10 cellular contexts compared by ENCODE assay signal in the genomic region with DNA sequence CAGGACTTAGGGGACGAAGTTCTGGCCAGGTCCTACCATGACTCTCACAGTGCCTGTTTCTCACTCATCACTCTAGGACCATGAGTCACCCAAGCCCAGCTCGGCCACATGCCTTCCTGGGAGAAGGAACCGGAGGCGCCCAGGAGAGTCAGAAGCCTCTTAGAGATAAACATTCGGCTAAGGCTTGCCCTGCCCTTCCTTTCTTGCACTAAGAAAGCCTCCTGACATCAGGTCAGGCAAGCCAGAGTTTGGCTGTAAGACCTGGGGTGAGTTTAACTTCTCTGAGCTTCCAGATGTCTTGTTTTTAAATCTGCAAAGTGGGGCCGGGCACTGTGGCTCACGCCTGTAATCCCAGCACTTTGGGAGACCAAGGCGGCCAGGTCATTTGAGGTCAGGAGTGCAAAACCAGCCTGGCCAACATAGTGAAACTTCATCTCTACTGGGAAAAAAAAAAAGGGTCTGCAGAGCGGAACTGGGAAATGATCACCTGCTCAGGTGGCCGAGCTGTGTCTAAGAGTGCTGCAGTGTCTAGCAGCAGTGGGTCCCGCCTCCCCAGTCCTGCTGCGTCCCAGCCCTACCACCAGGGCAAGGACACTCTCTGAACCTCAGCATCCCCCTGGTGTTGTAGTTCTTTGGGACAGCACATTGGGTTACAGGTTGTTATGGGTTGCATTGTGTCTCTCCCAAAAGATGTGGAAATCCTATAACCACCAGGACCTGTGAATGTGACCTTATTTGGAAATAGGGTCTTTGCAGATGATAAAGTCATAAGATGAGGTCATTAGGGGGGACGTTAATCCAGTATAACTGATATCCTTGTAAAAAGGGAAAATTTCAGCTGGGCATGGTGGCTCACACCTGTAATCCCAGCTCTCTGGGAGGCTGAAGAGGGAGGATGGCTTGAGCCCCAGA. TPM values are rescaled to one million over a fixed set of nuclear protein-coding genes. Genes with fewer than 3 reads are reported as not detected.
DNase-seq lines count a peak whose midpoint lies in the region; ATAC-seq and TF ChIP-seq lines count a peak whose summit lies in the region.
"Had no signal": no experiment of that assay in that cellular context is flagged by ENCODE, and none has a peak within 500 bp of the region (broad histone marks: within the 10 kb centered on the region; RNA-seq: fewer than 3 reads in every experiment).

No MANE protein-coding gene starts in this region.

- H3K9me3 Mint-ChIP-seq in activated naive CD8-positive, alpha-beta T cell treated with anti-CD3 and anti-CD28 coated beads, Interleukin-2, amount 10 ng/mL, durations not matched to agents 7 days and 5 days = no peaks in the 10 kb centered on the region
- H3K9me3 Mint-ChIP-seq: IgD-negative memory B cell had no signal

- no peak overlapping the region for H3K27ac Mint-ChIP-seq in activated naive CD8-positive, alpha-beta T cell treated with anti-CD3 and anti-CD28 coated beads, Interleukin-2, amount 10 ng/mL, durations not matched to agents 7 days and 5 days

- POLR2A ChIA-PET in HEK293 (lab: Yijun Ruan, JAX) = interaction anchor here (0.7 kb wide), 1 partner anchor 26 kb away, joined by 3 read pairs; no protein-coding TSS in a partner anchor
- POLR2A ChIA-PET in activated naive CD8-positive, alpha-beta T cell treated with anti-CD3 and anti-CD28 coated beads, Interleukin-2, amount 10 ng/mL, durations not matched to agents 7 days and 5 days (lab: Charles Lee) = interaction anchor here (1.0 kb wide), 1 partner anchor 15 kb away, joined by 4 read pairs; no protein-coding TSS in a partner anchor

- peaks cover 24% of the 10 kb centered on the region for H3K4me1 Mint-ChIP-seq in activated naive CD8-positive, alpha-beta T cell treated with anti-CD3 and anti-CD28 coated beads, Interleukin-2, amount 10 ng/mL, durations not matched to agents 7 days and 5 days

- H3K4me3 Mint-ChIP-seq in activated naive CD8-positive, alpha-beta T cell treated with anti-CD3 and anti-CD28 coated beads, Interleukin-2, amount 10 ng/mL, durations not matched to agents 7 days and 5 days = peak overlapping the region; percentile 35

- no peak for ATAC-seq in activated naive CD8-positive, alpha-beta T cell treated with anti-CD3 and anti-CD28 coated beads, Interleukin-2, amount 10 ng/mL, durations not matched to agents 7 days and 5 days (ENCODE audit: low read depth)
- ATAC-seq in GM21723 (IDR thresholded peaks at IDR 0.05; ENCODE audit: unreplicated experiment) (no peak), GM18519 (IDR thresholded peaks at IDR 0.05; ENCODE audit: low FRiP score, unreplicated experiment) (no peak), left lobe of liver (no peak)

- CTCF ChIA-PET in HEK293 (lab: Yijun Ruan, JAX) = interaction anchor here (0.7 to 1.2 kb wide), 2 partner anchors 9 to 32 kb away, joined by 3 to 5 read pairs; no protein-coding TSS in a partner anchor

- no peak overlapping the region for H3K27ac ChIP-seq in HEK293 (ENCODE audit: extremely low read depth, low read depth, low read length)

- no peak for TF ChIP-seq CTCF in HEK293 (tag by site-specific recombination; IDR thresholded peaks at IDR 0.05)

- no peak overlapping the region for H3K4me3 ChIP-seq in HEK293 (ENCODE audit: low read depth, low read length)

- H3K4me1 ChIP-seq in HEK293 (ENCODE audit: control insufficient read depth, insufficient read depth, low read length) = no peaks in the 10 kb centered on the region

- no peaks in the 10 kb centered on the region for H3K9me3 ChIP-seq in HEK293 (ENCODE audit: control insufficient read depth, insufficient read depth, low read depth, low read length)

- H3K36me3 ChIP-seq in HEK293 (ENCODE audit: control insufficient read depth in 2 of 2, insufficient read depth in 1 of 2, low read length in 2 of 2) = peaks cover 0 to 7% of the 10 kb centered on the region in 2 experiments; a peak in 1 of 3 replicates

- H3K36me3 Mint-ChIP-seq in activated naive CD8-positive, alpha-beta T cell treated with anti-CD3 and anti-CD28 coated beads, Interleukin-2, amount 10 ng/mL, durations not matched to agents 7 days and 5 days = peaks cover 5% of the 10 kb centered on the region
- H3K36me3 Mint-ChIP-seq: IgD-negative memory B cell had no signal

- DNase-seq in AG20443 (ENCODE audit: low spot score) (peak; percentile 72), kidney tubule cell (ENCODE audit: low spot score) (peak; percentile 52), superior temporal gyrus (ENCODE audit: extremely low spot score) (no peak), left lobe of liver (ENCODE audit: low spot score) (no peak)
- DNase-seq in activated naive CD8-positive, alpha-beta T cell treated with anti-CD3 and anti-CD28 coated beads, Interleukin-2, amount 10 ng/mL, durations not matched to agents 7 days and 5 days = no peak
- DNase-seq: stimulated activated CD4-positive, alpha-beta T cell treated with anti-CD3 and anti-CD28 coated beads, Interleukin-2, amount 100 ng/mL, for 48 hours had no signal

- peaks cover 11% of the 10 kb centered on the region for H3K27me3 Mint-ChIP-seq in activated naive CD8-positive, alpha-beta T cell treated with anti-CD3 and anti-CD28 coated beads, Interleukin-2, amount 10 ng/mL, durations not matched to agents 7 days and 5 days
- H3K27me3 Mint-ChIP-seq: IgD-negative memory B cell had no signal

TF ChIP-seq in HEK293, 187 proteins besides CTCF, POLR2A, EP300 and RAD21:
- TF ChIP-seq, protein P1, sequence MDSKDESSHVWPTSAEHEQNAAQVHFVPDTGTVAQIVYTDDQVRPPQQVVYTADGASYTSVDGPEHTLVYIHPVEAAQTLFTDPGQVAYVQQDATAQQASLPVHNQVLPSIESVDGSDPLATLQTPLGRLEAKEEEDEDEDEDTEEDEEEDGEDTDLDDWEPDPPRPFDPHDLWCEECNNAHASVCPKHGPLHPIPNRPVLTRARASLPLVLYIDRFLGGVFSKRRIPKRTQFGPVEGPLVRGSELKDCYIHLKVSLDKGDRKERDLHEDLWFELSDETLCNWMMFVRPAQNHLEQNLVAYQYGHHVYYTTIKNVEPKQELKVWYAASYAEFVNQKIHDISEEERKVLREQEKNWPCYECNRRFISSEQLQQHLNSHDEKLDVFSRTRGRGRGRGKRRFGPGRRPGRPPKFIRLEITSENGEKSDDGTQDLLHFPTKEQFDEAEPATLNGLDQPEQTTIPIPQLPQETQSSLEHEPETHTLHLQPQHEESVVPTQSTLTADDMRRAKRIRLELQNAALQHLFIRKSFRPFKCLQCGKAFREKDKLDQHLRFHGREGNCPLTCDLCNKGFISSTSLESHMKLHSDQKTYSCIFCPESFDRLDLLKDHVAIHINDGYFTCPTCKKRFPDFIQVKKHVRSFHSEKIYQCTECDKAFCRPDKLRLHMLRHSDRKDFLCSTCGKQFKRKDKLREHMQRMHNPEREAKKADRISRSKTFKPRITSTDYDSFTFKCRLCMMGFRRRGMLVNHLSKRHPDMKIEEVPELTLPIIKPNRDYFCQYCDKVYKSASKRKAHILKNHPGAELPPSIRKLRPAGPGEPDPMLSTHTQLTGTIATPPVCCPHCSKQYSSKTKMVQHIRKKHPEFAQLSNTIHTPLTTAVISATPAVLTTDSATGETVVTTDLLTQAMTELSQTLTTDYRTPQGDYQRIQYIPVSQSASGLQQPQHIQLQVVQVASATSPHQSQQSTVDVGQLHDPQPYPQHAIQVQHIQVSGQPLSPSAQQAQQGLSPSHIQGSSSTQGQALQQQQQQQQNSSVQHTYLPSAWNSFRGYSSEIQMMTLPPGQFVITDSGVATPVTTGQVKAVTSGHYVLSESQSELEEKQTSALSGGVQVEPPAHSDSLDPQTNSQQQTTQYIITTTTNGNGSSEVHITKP (tag by site-specific recombination; IDR thresholded peaks at IDR 0.05) = peak; percentile 37; the same call in 1 of the 2 replicates
- TF ChIP-seq, protein P2, sequence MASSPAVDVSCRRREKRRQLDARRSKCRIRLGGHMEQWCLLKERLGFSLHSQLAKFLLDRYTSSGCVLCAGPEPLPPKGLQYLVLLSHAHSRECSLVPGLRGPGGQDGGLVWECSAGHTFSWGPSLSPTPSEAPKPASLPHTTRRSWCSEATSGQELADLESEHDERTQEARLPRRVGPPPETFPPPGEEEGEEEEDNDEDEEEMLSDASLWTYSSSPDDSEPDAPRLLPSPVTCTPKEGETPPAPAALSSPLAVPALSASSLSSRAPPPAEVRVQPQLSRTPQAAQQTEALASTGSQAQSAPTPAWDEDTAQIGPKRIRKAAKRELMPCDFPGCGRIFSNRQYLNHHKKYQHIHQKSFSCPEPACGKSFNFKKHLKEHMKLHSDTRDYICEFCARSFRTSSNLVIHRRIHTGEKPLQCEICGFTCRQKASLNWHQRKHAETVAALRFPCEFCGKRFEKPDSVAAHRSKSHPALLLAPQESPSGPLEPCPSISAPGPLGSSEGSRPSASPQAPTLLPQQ (tag by site-specific recombination; IDR thresholded peaks at IDR 0.05) = 0 out of 2 replicates have a peak, but pooled peaks have one; percentile 44
- TF ChIP-seq ZFP69B (tag by site-specific recombination; IDR thresholded peaks at IDR 0.05) = 0 out of 2 replicates have a peak, but pooled peaks have one; percentile 13
- no peak for TF ChIP-seq ZNF660 (tag by site-specific recombination; IDR thresholded peaks at IDR 0.05)

RNA-seq across cellular contexts. Expression of a gene that starts 1.8 kb away (rescaled TPM):
- total RNA-seq in activated naive CD8-positive, alpha-beta T cell treated with anti-CD3 and anti-CD28 coated beads, Interleukin-2, amount 10 ng/mL, durations not matched to agents 7 days and 5 days = 100 to 1,000 TPM; 100 to 111 TPM
- 21.0 TPM for total RNA-seq in left lobe of liver

Comparison
In these comparisons a context has a peak if more than half of its experiments do, and no peak if none do; other contexts are left out.
1. DNase-seq: peak in AG20443 (single experiment) and kidney tubule cell (single experiment); none in activated naive CD8-positive, alpha-beta T cell treated with anti-CD3 and anti-CD28 coated beads, Interleukin-2, amount 10 ng/mL, durations not matched to agents 7 days and 5 days (single experiment), superior temporal gyrus (single experiment) and left lobe of liver (single experiment).